Comparison of ENCODE assay signal across 1 cellular context in the genomic region with DNA sequence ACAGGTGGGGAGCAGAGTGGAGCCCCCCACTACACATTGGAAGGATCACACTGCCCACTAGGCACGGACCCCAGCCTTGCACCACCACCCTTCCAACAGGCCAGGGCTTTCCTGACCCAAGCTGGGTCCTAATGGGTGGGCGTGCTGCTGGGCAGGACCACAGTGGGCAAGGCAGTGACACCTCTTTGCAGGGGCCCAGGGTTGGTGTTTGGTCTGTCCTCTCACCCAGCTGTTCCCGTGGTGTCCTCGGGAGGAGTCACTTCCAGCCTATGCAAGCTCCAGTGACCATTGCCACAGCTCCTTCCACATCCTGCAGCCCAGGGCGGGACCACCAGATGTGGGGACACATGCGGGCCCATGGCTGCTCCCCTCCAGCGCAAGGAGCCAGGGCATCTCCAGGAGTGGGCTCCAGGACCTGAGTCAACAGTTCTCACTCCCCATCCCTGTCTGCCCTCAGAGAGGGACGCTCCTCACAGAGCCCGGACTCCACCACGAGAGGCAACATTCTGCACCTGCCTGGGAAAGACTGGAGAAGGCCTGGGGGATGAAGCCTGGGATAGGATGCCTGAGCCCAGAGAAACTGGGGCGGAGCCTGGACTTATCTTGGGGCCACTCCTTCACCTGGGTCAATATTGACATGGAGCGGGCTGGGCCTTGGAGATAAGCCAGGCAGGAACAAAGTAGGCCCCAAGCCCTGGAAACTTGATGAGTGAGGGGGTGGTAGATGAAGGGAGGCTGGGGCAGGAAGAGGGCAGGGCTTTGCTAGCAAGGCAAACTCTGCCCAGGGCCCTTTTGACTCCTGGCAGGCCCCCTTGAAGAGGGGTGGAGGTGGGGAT.
TF ChIP-seq lines count a peak whose summit lies in the region.

No MANE protein-coding gene starts in this region.

TF ChIP-seq in HepG2, 621 proteins besides CTCF, POLR2A, EP300 and RAD21 (continued from another document and continues in another):
- no peak for TF ChIP-seq THRA (CRISPR knock-in tag; IDR thresholded peaks at IDR 0.05; ENCODE audit: borderline replicate concordance)
- TF ChIP-seq RFXAP (CRISPR knock-in tag; IDR thresholded peaks at IDR 0.05; ENCODE audit: borderline replicate concordance): 0 out of 2 replicates have a peak, but pooled peaks have one; percentile 8
- no peak for TF ChIP-seq ZNF329 (CRISPR knock-in tag; IDR thresholded peaks at IDR 0.05; ENCODE audit: low read depth)
- no peak for TF ChIP-seq TRAFD1 (CRISPR knock-in tag; IDR thresholded peaks at IDR 0.05; ENCODE audit: borderline replicate concordance)
- peak; percentile 52; the same call in 1 of the 2 replicates for TF ChIP-seq SIX1 (CRISPR knock-in tag; IDR thresholded peaks at IDR 0.05; ENCODE audit: borderline replicate concordance)
- TF ChIP-seq, protein P1, sequence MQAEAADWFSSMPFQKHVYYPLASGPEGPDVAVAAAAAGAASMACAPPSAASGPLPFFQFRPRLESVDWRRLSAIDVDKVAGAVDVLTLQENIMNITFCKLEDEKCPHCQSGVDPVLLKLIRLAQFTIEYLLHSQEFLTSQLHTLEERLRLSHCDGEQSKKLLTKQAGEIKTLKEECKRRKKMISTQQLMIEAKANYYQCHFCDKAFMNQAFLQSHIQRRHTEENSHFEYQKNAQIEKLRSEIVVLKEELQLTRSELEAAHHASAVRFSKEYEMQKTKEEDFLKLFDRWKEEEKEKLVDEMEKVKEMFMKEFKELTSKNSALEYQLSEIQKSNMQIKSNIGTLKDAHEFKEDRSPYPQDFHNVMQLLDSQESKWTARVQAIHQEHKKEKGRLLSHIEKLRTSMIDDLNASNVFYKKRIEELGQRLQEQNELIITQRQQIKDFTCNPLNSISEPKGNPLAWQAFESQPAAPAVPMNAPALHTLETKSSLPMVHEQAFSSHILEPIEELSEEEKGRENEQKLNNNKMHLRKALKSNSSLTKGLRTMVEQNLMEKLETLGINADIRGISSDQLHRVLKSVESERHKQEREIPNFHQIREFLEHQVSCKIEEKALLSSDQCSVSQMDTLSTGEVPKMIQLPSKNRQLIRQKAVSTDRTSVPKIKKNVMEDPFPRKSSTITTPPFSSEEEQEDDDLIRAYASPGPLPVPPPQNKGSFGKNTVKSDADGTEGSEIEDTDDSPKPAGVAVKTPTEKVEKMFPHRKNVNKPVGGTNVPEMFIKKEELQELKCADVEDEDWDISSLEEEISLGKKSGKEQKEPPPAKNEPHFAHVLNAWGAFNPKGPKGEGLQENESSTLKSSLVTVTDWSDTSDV (CRISPR knock-in tag; IDR thresholded peaks at IDR 0.05): no peak
- no peak for TF ChIP-seq ZNF703 (CRISPR knock-in tag; IDR thresholded peaks at IDR 0.05; ENCODE audit: borderline replicate concordance)
- TF ChIP-seq, protein P2, sequence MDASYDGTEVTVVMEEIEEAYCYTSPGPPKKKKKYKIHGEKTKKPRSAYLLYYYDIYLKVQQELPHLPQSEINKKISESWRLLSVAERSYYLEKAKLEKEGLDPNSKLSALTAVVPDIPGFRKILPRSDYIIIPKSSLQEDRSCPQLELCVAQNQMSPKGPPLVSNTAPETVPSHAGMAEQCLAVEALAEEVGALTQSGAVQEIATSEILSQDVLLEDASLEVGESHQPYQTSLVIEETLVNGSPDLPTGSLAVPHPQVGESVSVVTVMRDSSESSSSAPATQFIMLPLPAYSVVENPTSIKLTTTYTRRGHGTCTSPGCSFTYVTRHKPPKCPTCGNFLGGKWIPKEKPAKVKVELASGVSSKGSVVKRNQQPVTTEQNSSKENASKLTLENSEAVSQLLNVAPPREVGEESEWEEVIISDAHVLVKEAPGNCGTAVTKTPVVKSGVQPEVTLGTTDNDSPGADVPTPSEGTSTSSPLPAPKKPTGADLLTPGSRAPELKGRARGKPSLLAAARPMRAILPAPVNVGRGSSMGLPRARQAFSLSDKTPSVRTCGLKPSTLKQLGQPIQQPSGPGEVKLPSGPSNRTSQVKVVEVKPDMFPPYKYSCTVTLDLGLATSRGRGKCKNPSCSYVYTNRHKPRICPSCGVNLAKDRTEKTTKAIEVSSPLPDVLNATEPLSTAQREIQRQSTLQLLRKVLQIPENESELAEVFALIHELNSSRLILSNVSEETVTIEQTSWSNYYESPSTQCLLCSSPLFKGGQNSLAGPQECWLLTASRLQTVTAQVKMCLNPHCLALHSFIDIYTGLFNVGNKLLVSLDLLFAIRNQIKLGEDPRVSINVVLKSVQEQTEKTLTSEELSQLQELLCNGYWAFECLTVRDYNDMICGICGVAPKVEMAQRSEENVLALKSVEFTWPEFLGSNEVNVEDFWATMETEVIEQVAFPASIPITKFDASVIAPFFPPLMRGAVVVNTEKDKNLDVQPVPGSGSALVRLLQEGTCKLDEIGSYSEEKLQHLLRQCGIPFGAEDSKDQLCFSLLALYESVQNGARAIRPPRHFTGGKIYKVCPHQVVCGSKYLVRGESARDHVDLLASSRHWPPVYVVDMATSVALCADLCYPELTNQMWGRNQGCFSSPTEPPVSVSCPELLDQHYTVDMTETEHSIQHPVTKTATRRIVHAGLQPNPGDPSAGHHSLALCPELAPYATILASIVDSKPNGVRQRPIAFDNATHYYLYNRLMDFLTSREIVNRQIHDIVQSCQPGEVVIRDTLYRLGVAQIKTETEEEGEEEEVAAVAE (CRISPR knock-in tag; IDR thresholded peaks at IDR 0.05; ENCODE audit: borderline replicate concordance): 0 out of 2 replicates have a peak, but pooled peaks have one; percentile 60
- no peak for TF ChIP-seq ERF (CRISPR knock-in tag; IDR thresholded peaks at IDR 0.05)
- no peak for TF ChIP-seq MLLT10 (CRISPR knock-in tag; IDR thresholded peaks at IDR 0.05)
- no peak for TF ChIP-seq ARNTL (CRISPR knock-in tag; IDR thresholded peaks at IDR 0.05)
- no peak for TF ChIP-seq GABPB1 (CRISPR knock-in tag; IDR thresholded peaks at IDR 0.05)
- no peak for TF ChIP-seq XBP1 (CRISPR knock-in tag; IDR thresholded peaks at IDR 0.05)
- TF ChIP-seq HOXD1 (CRISPR knock-in tag; IDR thresholded peaks at IDR 0.05): no peak
- no peak for TF ChIP-seq ZNF296 (CRISPR knock-in tag; conservative IDR thresholded peaks at IDR 0.05)
- TF ChIP-seq, protein P3, sequence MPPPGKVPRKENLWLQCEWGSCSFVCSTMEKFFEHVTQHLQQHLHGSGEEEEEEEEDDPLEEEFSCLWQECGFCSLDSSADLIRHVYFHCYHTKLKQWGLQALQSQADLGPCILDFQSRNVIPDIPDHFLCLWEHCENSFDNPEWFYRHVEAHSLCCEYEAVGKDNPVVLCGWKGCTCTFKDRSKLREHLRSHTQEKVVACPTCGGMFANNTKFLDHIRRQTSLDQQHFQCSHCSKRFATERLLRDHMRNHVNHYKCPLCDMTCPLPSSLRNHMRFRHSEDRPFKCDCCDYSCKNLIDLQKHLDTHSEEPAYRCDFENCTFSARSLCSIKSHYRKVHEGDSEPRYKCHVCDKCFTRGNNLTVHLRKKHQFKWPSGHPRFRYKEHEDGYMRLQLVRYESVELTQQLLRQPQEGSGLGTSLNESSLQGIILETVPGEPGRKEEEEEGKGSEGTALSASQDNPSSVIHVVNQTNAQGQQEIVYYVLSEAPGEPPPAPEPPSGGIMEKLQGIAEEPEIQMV (CRISPR knock-in tag; IDR thresholded peaks at IDR 0.05; ENCODE audit: low read depth): no peak
- no peak for TF ChIP-seq ZNF563 (CRISPR knock-in tag; IDR thresholded peaks at IDR 0.05)
- no peak for TF ChIP-seq ZXDC (CRISPR knock-in tag; IDR thresholded peaks at IDR 0.05)
- no peak for TF ChIP-seq RARG (CRISPR knock-in tag; IDR thresholded peaks at IDR 0.05; ENCODE audit: low read depth)
- TF ChIP-seq ATF2 (CRISPR knock-in tag; IDR thresholded peaks at IDR 0.05): 0 out of 2 replicates have a peak, but pooled peaks have one; percentile 51
- TF ChIP-seq, protein P4, sequence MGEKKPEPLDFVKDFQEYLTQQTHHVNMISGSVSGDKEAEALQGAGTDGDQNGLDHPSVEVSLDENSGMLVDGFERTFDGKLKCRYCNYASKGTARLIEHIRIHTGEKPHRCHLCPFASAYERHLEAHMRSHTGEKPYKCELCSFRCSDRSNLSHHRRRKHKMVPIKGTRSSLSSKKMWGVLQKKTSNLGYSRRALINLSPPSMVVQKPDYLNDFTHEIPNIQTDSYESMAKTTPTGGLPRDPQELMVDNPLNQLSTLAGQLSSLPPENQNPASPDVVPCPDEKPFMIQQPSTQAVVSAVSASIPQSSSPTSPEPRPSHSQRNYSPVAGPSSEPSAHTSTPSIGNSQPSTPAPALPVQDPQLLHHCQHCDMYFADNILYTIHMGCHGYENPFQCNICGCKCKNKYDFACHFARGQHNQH (CRISPR knock-in tag; IDR thresholded peaks at IDR 0.05): no peak; the same call in 1 of the 2 replicates
- no peak for TF ChIP-seq FOXK2 (IDR thresholded peaks at IDR 0.05)
- no peak for TF ChIP-seq ZKSCAN5 (CRISPR knock-in tag; IDR thresholded peaks at IDR 0.05)
- TF ChIP-seq ZNF737 (CRISPR knock-in tag; IDR thresholded peaks at IDR 0.05; ENCODE audit: borderline replicate concordance): no peak
- no peak for TF ChIP-seq KLF11 (CRISPR knock-in tag; IDR thresholded peaks at IDR 0.05)
- TF ChIP-seq ZNF205 (CRISPR knock-in tag; IDR thresholded peaks at IDR 0.05): no peak
- TF ChIP-seq ZNF20 (CRISPR knock-in tag; IDR thresholded peaks at IDR 0.05): no peak
- no peak for TF ChIP-seq ZNF234 (CRISPR knock-in tag; conservative IDR thresholded peaks at IDR 0.05)
- TF ChIP-seq REL (CRISPR knock-in tag; conservative IDR thresholded peaks at IDR 0.05): no peak
- 0 out of 2 replicates have a peak, but pooled peaks have one; percentile 13 for TF ChIP-seq MED1 (CRISPR knock-in tag; IDR thresholded peaks at IDR 0.05)
- no peak for TF ChIP-seq FOXO4 (CRISPR knock-in tag; conservative IDR thresholded peaks at IDR 0.05)
- peak; percentile 45; the same call in 1 of the 2 replicates for TF ChIP-seq POLR2G (IDR thresholded peaks at IDR 0.05; ENCODE audit: low read depth, low read length)
- no peak for TF ChIP-seq MYNN (CRISPR knock-in tag; IDR thresholded peaks at IDR 0.05; ENCODE audit: low read depth)
- no peak for TF ChIP-seq FOXO1 (CRISPR knock-in tag; IDR thresholded peaks at IDR 0.05)
- no peak for TF ChIP-seq ZNF530 (CRISPR knock-in tag; IDR thresholded peaks at IDR 0.05; ENCODE audit: low read depth)
- peak; percentile 27 for TF ChIP-seq ZEB1 (IDR thresholded peaks at IDR 0.05; ENCODE audit: insufficient replicate concordance, low read depth)
- no peak for TF ChIP-seq JDP2 (CRISPR knock-in tag; IDR thresholded peaks at IDR 0.05; ENCODE audit: borderline replicate concordance)
- TF ChIP-seq SMAD3 (CRISPR knock-in tag; IDR thresholded peaks at IDR 0.05): no peak
- peak; percentile 20; the same call in 1 of the 2 replicates for TF ChIP-seq YEATS2 (CRISPR knock-in tag; IDR thresholded peaks at IDR 0.05; ENCODE audit: borderline replicate concordance)
- no peak for TF ChIP-seq ZNF274 (CRISPR knock-in tag; IDR thresholded peaks at IDR 0.05)
- no peak for TF ChIP-seq ZSCAN20 (CRISPR knock-in tag; IDR thresholded peaks at IDR 0.05; ENCODE audit: borderline replicate concordance)
